8 cellular contexts compared by ENCODE assay signal in the genomic region with DNA sequence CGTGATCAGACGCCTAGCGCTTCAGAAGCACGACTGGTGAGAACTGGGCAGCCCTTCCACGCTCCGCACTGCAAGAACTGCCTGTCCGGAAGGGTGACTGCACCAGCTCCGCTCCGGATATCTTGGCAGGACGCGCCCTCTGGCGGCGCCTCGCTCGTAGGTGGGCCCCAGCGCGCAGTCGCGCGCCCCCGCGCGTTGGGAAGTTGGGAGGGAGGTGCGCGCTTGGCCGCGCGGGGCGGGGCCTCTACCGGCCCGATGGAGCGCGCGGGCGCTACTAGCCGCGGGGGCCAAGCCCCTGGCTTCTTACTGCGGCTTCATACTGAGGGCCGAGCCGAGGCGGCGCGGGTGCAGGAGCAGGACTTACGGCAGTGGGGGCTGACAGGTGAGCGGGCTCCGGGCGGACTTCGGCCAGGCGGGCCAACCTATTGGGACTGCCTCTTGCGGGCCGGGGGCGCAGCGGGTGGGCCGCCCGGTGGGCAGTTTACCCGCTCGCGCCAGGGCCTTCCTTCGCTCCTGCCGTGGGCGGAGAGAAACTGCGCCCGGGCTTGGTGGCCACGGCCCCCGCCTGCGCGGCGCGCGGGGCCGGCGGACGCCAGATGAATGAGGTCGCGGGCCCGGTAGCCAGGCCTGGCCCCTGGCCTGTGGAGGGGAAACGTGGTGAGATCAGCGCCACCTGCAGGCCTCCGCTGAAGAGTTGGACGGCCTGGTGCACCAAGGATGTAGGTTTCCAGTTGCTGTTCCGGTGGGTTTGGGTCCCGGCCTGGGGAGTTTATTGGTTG. TPM values are rescaled to one million over a fixed set of nuclear protein-coding genes. Genes with fewer than 3 reads are reported as not detected.
DNase-seq lines count a peak whose midpoint lies in the region; TF ChIP-seq lines count a peak whose summit lies in the region.

A gene (plus strand): TSS at position 236 of the 779 bp plus-strand sequence. CDS start 20 bp downstream, at position 256.

- peak; percentile 93 for DNase-seq in HFFc6
- DNase-seq in NAMALWA (ENCODE audit: low spot score): peak; percentile 98
- DNase-seq in SK-N-DZ (ENCODE audit: low spot score): peak; percentile 96
- peak; percentile 95 for DNase-seq in activated naive CD4-positive, alpha-beta T cell treated with anti-CD3 and anti-CD28 coated beads, Interleukin-2, amount 10 ng/mL, durations not matched to agents 7 days and 5 days
- DNase-seq in globus pallidus (ENCODE audit: low spot score): peak; percentile 95
- peak; percentile 89 for DNase-seq in occipital lobe (lab: John Stamatoyannopoulos, UW)

- peak; percentile 81 for TF ChIP-seq CTCF in HFFc6 (IDR thresholded peaks at IDR 0.05)

- H3K27ac Mint-ChIP-seq in HFFc6: peak within 1 kb of the TSS; percentile 83
- peak within 1 kb of the TSS; percentile 85 for H3K27ac Mint-ChIP-seq in activated naive CD4-positive, alpha-beta T cell treated with anti-CD3 and anti-CD28 coated beads, Interleukin-2, amount 10 ng/mL, durations not matched to agents 7 days and 5 days

- no peaks in the 10 kb centered on the region for H3K9me3 Mint-ChIP-seq in HFFc6
- H3K9me3 Mint-ChIP-seq in activated naive CD4-positive, alpha-beta T cell treated with anti-CD3 and anti-CD28 coated beads, Interleukin-2, amount 10 ng/mL, durations not matched to agents 7 days and 5 days: no peaks in the 10 kb centered on the region

- peaks cover 5% of the 10 kb centered on the region; the same call in 1 of the 2 replicates for H3K27me3 Mint-ChIP-seq in HFFc6 (ENCODE audit: insufficient read depth)
- H3K27me3 Mint-ChIP-seq in activated naive CD4-positive, alpha-beta T cell treated with anti-CD3 and anti-CD28 coated beads, Interleukin-2, amount 10 ng/mL, durations not matched to agents 7 days and 5 days: no peaks in the 10 kb centered on the region

- peaks cover 46% of the 10 kb centered on the region for H3K4me1 Mint-ChIP-seq in HFFc6 (ENCODE audit: low read depth)
- H3K4me1 Mint-ChIP-seq in activated naive CD4-positive, alpha-beta T cell treated with anti-CD3 and anti-CD28 coated beads, Interleukin-2, amount 10 ng/mL, durations not matched to agents 7 days and 5 days: peaks cover 42% of the 10 kb centered on the region

- H3K4me3 Mint-ChIP-seq in HFFc6: peak within 1 kb of the TSS; percentile 84
- H3K4me3 Mint-ChIP-seq in activated naive CD4-positive, alpha-beta T cell treated with anti-CD3 and anti-CD28 coated beads, Interleukin-2, amount 10 ng/mL, durations not matched to agents 7 days and 5 days: peak within 1 kb of the TSS; percentile 92

- peak within 1 kb of the TSS; percentile 74 for H3K27ac ChIP-seq in temporal lobe (ENCODE audit: low read depth, low read length)

- H3K36me3 Mint-ChIP-seq in HFFc6 (ENCODE audit: low read depth): peaks cover 4% of the 10 kb centered on the region; the same call in 1 of the 2 replicates
- H3K36me3 Mint-ChIP-seq in activated naive CD4-positive, alpha-beta T cell treated with anti-CD3 and anti-CD28 coated beads, Interleukin-2, amount 10 ng/mL, durations not matched to agents 7 days and 5 days: peaks cover 9% of the 10 kb centered on the region

- H3K4me3 ChIP-seq in GM08714 (ENCODE audit: low read length): peak within 1 kb of the TSS; percentile 96

- CTCF ChIA-PET in activated naive CD4-positive, alpha-beta T cell treated with anti-CD3 and anti-CD28 coated beads, Interleukin-2, amount 10 ng/mL, durations not matched to agents 7 days and 5 days (lab: Charles Lee): interaction anchor here (0.6 to 3.4 kb wide), 10 partner anchors 11 to 163 kb away, joined by 3 to 18 read pairs (median 4); a partner anchor contains a TSS

RNA-seq across cellular contexts. Expression of the gene that starts here (rescaled TPM):
- total RNA-seq in HFFc6 (2021; fragmentation: NEBNext Ultra II Directional; extraction: Animal tissue kit (Norgen Biotek cat#: 25700)): 10 to 100 TPM; 34.4 to 43.2 (median 38.0) TPM
- polyA plus RNA-seq in SK-N-DZ (2014; cell fraction: cytosol; rRNA removed): 55.2 and 55.3 TPM in 2 replicates
- polyA plus RNA-seq in SK-N-DZ (2014; cell fraction: nucleus; rRNA removed): 78.3 and 93.3 TPM in 2 replicates
- 11.5 TPM for total RNA-seq in occipital lobe
- total RNA-seq in temporal lobe: 10.3 TPM

Comparison
In these comparisons a context has a peak if more than half of its experiments do, and no peak if none do; other contexts are left out.
1. Peak in every context shown above with its lines: DNase-seq, H3K4me3 ChIP-seq and H3K27ac ChIP-seq.